13 cellular contexts compared by ENCODE assay signal in the genomic region with DNA sequence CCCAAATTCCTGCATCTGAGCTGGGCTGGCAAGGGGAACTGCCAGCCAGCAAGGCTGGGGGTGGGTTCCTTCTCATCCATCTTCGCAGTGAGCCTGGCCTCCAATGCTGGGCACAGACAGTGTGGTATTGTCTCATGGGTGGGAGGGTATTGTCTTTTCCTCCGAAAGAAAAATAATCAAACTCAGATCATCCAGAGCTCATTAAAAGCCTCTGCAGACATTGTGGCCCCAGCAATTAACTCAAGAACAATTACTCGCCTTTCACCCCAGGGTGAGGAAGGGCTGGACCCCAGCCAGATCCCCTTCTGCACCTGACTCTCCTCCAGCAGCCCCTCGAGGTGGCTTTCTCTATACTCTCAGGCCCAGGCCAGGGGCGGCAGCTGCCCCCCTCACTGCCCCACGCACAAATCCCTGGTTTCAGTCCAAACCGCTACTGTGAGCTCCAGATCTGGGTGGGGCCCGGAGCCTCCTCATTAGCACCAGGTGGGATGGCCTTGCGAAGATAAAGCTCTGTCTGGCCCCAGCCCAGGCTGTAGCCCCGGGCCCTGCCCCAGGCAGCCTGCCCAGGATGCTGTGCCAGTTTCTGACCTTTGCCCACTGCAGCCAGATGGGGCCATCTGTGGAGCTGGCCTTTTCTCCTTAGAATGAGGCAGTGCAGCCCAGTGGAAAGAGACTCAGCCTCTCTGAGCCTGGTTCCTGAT. TPM values are rescaled to one million over a fixed set of nuclear protein-coding genes. Genes with fewer than 3 reads are reported as not detected.
DNase-seq lines count a peak whose midpoint lies in the region; ATAC-seq lines count a peak whose summit lies in the region.
"Had no signal": no experiment of that assay in that cellular context is flagged by ENCODE, and none has a peak within 500 bp of the region (broad histone marks: within the 10 kb centered on the region; RNA-seq: fewer than 3 reads in every experiment).

No MANE protein-coding gene starts in this region.

- no peak overlapping the region for H3K23ac ChIP-seq in mesenchymal stem cell (ENCODE audit: low read length in 2 of 2)

- H3K4me2 ChIP-seq in mesenchymal stem cell (ENCODE audit: low read length, poor library complexity, severe bottlenecking), result no peak overlapping the region

- H3K9me3 ChIP-seq in mesenchymal stem cell (ENCODE audit: control insufficient read depth, low read length), result no peaks in the 10 kb centered on the region
- H3K9me3 ChIP-seq: BLaER1 treated with 17β-estradiol and CSF1 and Interleukin-3, amounts not matched to agents 10 nM and 100 nM; neutrophil had no signal

- peaks cover 31% of the 10 kb centered on the region for H3K4me1 ChIP-seq in mesenchymal stem cell (ENCODE audit: control insufficient read depth, insufficient read depth, low read depth, low read length)

- 70% methylated on average over 9 of the region's 10 CpGs for WGBS in mesenchymal stem cell

- H2AFZ ChIP-seq in mesenchymal stem cell (ENCODE audit: low read depth, low read length), result no peak overlapping the region

- H3K18ac ChIP-seq in mesenchymal stem cell (ENCODE audit: low read depth in 1 of 2, low read length in 2 of 2), result peak overlapping the region; percentile 16 to 64

- H3K14ac ChIP-seq in mesenchymal stem cell (ENCODE audit: low read length in 2 of 2), result peak overlapping the region in 1 of 2 experiments; percentile 19

- H2BK12ac ChIP-seq in mesenchymal stem cell (ENCODE audit: low read length in 2 of 2), result peak overlapping the region in 1 of 2 experiments; percentile 45

- peak overlapping the region; percentile 64 for H2BK120ac ChIP-seq in mesenchymal stem cell (ENCODE audit: low read depth, low read length)

- peak overlapping the region; percentile 24 to 41 for H3K4ac ChIP-seq in mesenchymal stem cell (ENCODE audit: low read depth in 1 of 2, low read length in 2 of 2)

- no peak overlapping the region for H3K4me3 ChIP-seq in mesenchymal stem cell (ENCODE audit: insufficient read depth in 1 of 2, low read depth in 1 of 2, low read length in 2 of 2)
- H3K4me3 ChIP-seq: BLaER1 treated with 17β-estradiol and CSF1 and Interleukin-3, amounts not matched to agents 10 nM and 100 nM had no signal

- no peak for ATAC-seq in GM18511 (IDR thresholded peaks at IDR 0.05; ENCODE audit: unreplicated experiment)
- ATAC-seq in HG03175 (IDR thresholded peaks at IDR 0.05; ENCODE audit: unreplicated experiment), result no peak

- H2AK5ac ChIP-seq in mesenchymal stem cell (ENCODE audit: low read length, severe bottlenecking), result peak overlapping the region; percentile 61

- peaks cover 0 to 24% of the 10 kb centered on the region in 2 experiments for H3K27me3 ChIP-seq in mesenchymal stem cell (ENCODE audit: control insufficient read depth in 1 of 2, insufficient read depth in 1 of 2, low read length in 2 of 2)
- H3K27me3 ChIP-seq: BLaER1 treated with 17β-estradiol and CSF1 and Interleukin-3, amounts not matched to agents 10 nM and 100 nM had no signal

- H2BK5ac ChIP-seq in mesenchymal stem cell (ENCODE audit: low read depth, low read length, poor library complexity, severe bottlenecking), result no peak overlapping the region

- H3K27ac ChIP-seq in mesenchymal stem cell (ENCODE audit: low read length, poor library complexity, severe bottlenecking), result no peak overlapping the region
- H3K27ac ChIP-seq: neutrophil had no signal

- H3K9ac ChIP-seq in mesenchymal stem cell (ENCODE audit: low read length), result no peak overlapping the region

- peak overlapping the region; percentile 78 for H2BK15ac ChIP-seq in mesenchymal stem cell (ENCODE audit: low read depth, poor library complexity, severe bottlenecking)

- H3K79me1 ChIP-seq in mesenchymal stem cell (replicated peaks; ENCODE audit: low read length, poor library complexity, severe bottlenecking), result no peaks in the 10 kb centered on the region

- peaks cover 0 to 29% of the 10 kb centered on the region in 2 experiments for H3K36me3 ChIP-seq in mesenchymal stem cell (ENCODE audit: control insufficient read depth in 1 of 2, insufficient read depth in 2 of 2, low read depth in 1 of 2, low read length in 2 of 2)
- H3K36me3 ChIP-seq: BLaER1 treated with 17β-estradiol and CSF1 and Interleukin-3, amounts not matched to agents 10 nM and 100 nM; neutrophil had no signal

- DNase-seq in DMS 273 (lab: John Stamatoyannopoulos, UW; ENCODE audit: unreplicated experiment) (peak; percentile 60), NCI-H1105 treated with DMSO at 0.1 percent for 48 hours (lab: John Stamatoyannopoulos, UW) (peak; percentile 97), SW480 (ENCODE audit: low spot score) (peak; percentile 77), mesenchymal stem cell (no peak), DMS114 treated with DMSO at 0.1 percent for 48 hours (lab: John Stamatoyannopoulos, UW; ENCODE audit: unreplicated experiment) (no peak), hippocampal formation (lab: John Stamatoyannopoulos, UW) (no peak)
- DNase-seq: activated naive CD8-positive, alpha-beta T cell treated with anti-CD3 and anti-CD28 coated beads, Interleukin-2, amount 10 ng/mL, durations not matched to agents 7 days and 5 days; Right ventricle myocardium superior; stimulated activated CD4-positive, alpha-beta T cell treated with anti-CD3 and anti-CD28 coated beads, Interleukin-1b, Interleukin-23, amount 100 ng/mL, for 48 hours had no signal

- no peak overlapping the region for H4K8ac ChIP-seq in mesenchymal stem cell (ENCODE audit: low read length)

- H4K91ac ChIP-seq in mesenchymal stem cell (ENCODE audit: low read length), result peak overlapping the region; percentile 68

RNA-seq across cellular contexts. Expression of gene KRT15, which starts 2.3 kb away (rescaled TPM):
- polyA plus RNA-seq in mesenchymal stem cell (2013, experiment 1 of 2), result 0.46 TPM
- polyA plus RNA-seq in mesenchymal stem cell (2013, experiment 2 of 2), result 0.52 TPM

RNA-seq across cellular contexts. Expression of gene KRT19, which starts 7.1 kb away (rescaled TPM):
- polyA plus RNA-seq in mesenchymal stem cell (2013, experiment 1 of 2), result 92.7 TPM
- 91.5 TPM for polyA plus RNA-seq in mesenchymal stem cell (2013, experiment 2 of 2)

RNA-seq across cellular contexts. Expression of gene KRT13, which starts 15.6 kb away (rescaled TPM):
- polyA plus RNA-seq in mesenchymal stem cell (2013, experiment 1 of 2), result not detected
- polyA plus RNA-seq in mesenchymal stem cell (2013, experiment 2 of 2), result not detected

RNA-seq across cellular contexts. Expression of gene KRT36, which starts 31.3 kb away (rescaled TPM):
- polyA plus RNA-seq in mesenchymal stem cell (2013, experiment 1 of 2), result 0.11 TPM
- 0.11 TPM for polyA plus RNA-seq in mesenchymal stem cell (2013, experiment 2 of 2)

RNA-seq across cellular contexts. Expression of gene KRT35, which starts 40.0 kb away (rescaled TPM):
- polyA plus RNA-seq in mesenchymal stem cell (2013, experiment 1 of 2), result not detected
- not detected for polyA plus RNA-seq in mesenchymal stem cell (2013, experiment 2 of 2)

Comparison
In these comparisons a context has a peak if more than half of its experiments do, and no peak if none do; other contexts are left out.
1. DNase-seq: peak in DMS 273 (single experiment), NCI-H1105 treated with DMSO at 0.1 percent for 48 hours (single experiment) and SW480 (single experiment); none in mesenchymal stem cell (single experiment), DMS114 treated with DMSO at 0.1 percent for 48 hours (single experiment) and hippocampal formation (0 of 2).